ENCODE assay signal across 14 cellular contexts in genomic region chr4:8379281-8379680, GRCh38.
A peak's percentile ranks its signal among the peaks of the same experiment; 100 is the strongest.
DNase-seq lines count a peak whose midpoint lies in the region; ATAC-seq and TF ChIP-seq lines count a peak whose summit lies in the region.
"Had no signal": no experiment of that assay in that cellular context is flagged by ENCODE, and none has a peak within 500 bp of the region (broad histone marks: within the 10 kb centered on the region; RNA-seq: fewer than 3 reads in every experiment).

No MANE protein-coding gene starts in this region.

- DNase-seq in heart right ventricle = no peak
- no peak for DNase-seq in Right ventricle myocardium inferior (ENCODE audit: missing footprints)
- DNase-seq in left lung = peak; percentile 19 to 67
- peak; percentile 56 for DNase-seq in posterior vena cava (ENCODE audit: low spot score)
- DNase-seq in SK-N-SH = no peak
- DNase-seq in amygdala (lab: John Stamatoyannopoulos, UW) = no peak
- DNase-seq: CD8-positive, alpha-beta T cell; COR-L47; DMS153; DMS79 treated with DMSO at 0.1 percent for 48 hours; EL had no signal

- H3K36me3 ChIP-seq in heart right ventricle = peaks cover 0 to 68% (median 0%) of the 10 kb centered on the region in 9 donors
- H3K36me3 ChIP-seq in BLaER1 treated with 17β-estradiol and CSF1 and Interleukin-3, amounts not matched to agents 10 nM and 100 nM = peaks cover 0 to 34% (median 9%) of the 10 kb centered on the region in 11 experiments; a peak in 11 of 22 replicates
- peaks cover 0 to 69% of the 10 kb centered on the region in 2 donors for H3K36me3 ChIP-seq in left lung
- peaks cover 0 to 7% of the 10 kb centered on the region in 2 experiments for H3K36me3 ChIP-seq in SK-N-SH (replicated peaks in 1 of 2; ENCODE audit: control insufficient read depth in 1 of 2, insufficient read depth in 2 of 2, low read length in 1 of 2)
- H3K36me3 ChIP-seq: HAP-1 had no signal

- intact Hi-C loops in heart right ventricle (cut with DNase I) (no loop called here), Right ventricle myocardium inferior (cut with DNase I) (no loop called here), left lung (cut with DNase I) (no loop called here), posterior vena cava (cut with DNase I) (no loop called here)

- H3F3A ChIP-seq in SK-N-SH (replicated peaks; ENCODE audit: insufficient read depth) = no peaks in the 10 kb centered on the region

- peak overlapping the region in 7 of 11 experiments; percentile 5 to 99 (median 95); a peak in 12 of 22 replicates for H3K4me2 ChIP-seq in BLaER1 treated with 17β-estradiol and CSF1 and Interleukin-3, amounts not matched to agents 10 nM and 100 nM
- no peak overlapping the region for H3K4me2 ChIP-seq in SK-N-SH

- no peak for ATAC-seq in heart right ventricle
- ATAC-seq in Right ventricle myocardium inferior = no peak
- ATAC-seq in left lung = no peak
- ATAC-seq in GM21423 (IDR thresholded peaks at IDR 0.05; ENCODE audit: unreplicated experiment) = no peak
- ATAC-seq: CD8-positive, alpha-beta T cell had no signal

- H4K20me1 ChIP-seq in BLaER1 treated with 17β-estradiol and CSF1 and Interleukin-3, amounts not matched to agents 10 nM and 100 nM = peaks cover 0 to 28% (median 0%) of the 10 kb centered on the region in 11 experiments; a peak in 3 of 22 replicates
- no peaks in the 10 kb centered on the region for H4K20me1 ChIP-seq in SK-N-SH (ENCODE audit: insufficient read depth)

- H3K9me3 ChIP-seq in heart right ventricle = no peaks in the 10 kb centered on the region
- no peaks in the 10 kb centered on the region for H3K9me3 ChIP-seq in BLaER1 treated with 17β-estradiol and CSF1 and Interleukin-3, amounts not matched to agents 10 nM and 100 nM (replicated peaks in 1 of 11)
- H3K9me3 ChIP-seq in left lung = no peaks in the 10 kb centered on the region
- H3K9me3 ChIP-seq in SK-N-SH = no peaks in the 10 kb centered on the region
- H3K9me3 ChIP-seq: HAP-1 had no signal

- H3K27me3 ChIP-seq in heart right ventricle (no peaks in the 10 kb centered on the region), left lung (no peaks in the 10 kb centered on the region), SK-N-SH (ENCODE audit: insufficient read depth) (no peaks in the 10 kb centered on the region)
- peaks cover 0 to 20% (median 0%) of the 10 kb centered on the region in 11 experiments; a peak in 5 of 22 replicates for H3K27me3 ChIP-seq in BLaER1 treated with 17β-estradiol and CSF1 and Interleukin-3, amounts not matched to agents 10 nM and 100 nM

- peak overlapping the region in 3 of 11 experiments; percentile 17 to 37 (median 19); a peak in 4 of 22 replicates for H3K9ac ChIP-seq in BLaER1 treated with 17β-estradiol and CSF1 and Interleukin-3, amounts not matched to agents 10 nM and 100 nM
- H3K9ac ChIP-seq in SK-N-SH = no peak overlapping the region

- H3K79me2 ChIP-seq in SK-N-SH (ENCODE audit: insufficient read depth) = no peaks in the 10 kb centered on the region

- no peak overlapping the region for H3K4me3 ChIP-seq in heart right ventricle
- no peak overlapping the region for H3K4me3 ChIP-seq in BLaER1 treated with 17β-estradiol and CSF1 and Interleukin-3, amounts not matched to agents 10 nM and 100 nM
- H3K4me3 ChIP-seq in left lung = no peak overlapping the region
- no peak overlapping the region for H3K4me3 ChIP-seq in SK-N-SH (ENCODE audit: low read depth in 2 of 2, low read length in 1 of 2)
- H3K4me3 ChIP-seq: HAP-1 had no signal

- 84 to 86% methylated on average over 12 of the region's 12 CpGs for WGBS in heart right ventricle, 2 donors
- WGBS in SK-N-SH (ENCODE audit: low lambda C conversion rate) = 100% methylated on average over 6 of the region's 12 CpGs

- no peaks in the 10 kb centered on the region for H3K9me2 ChIP-seq in SK-N-SH

- TF ChIP-seq EP300 in SK-N-SH (IDR thresholded peaks at IDR 0.05; ENCODE audit: borderline replicate concordance in 1 of 2, low read depth in 1 of 2, low read length in 1 of 2) = no peak

- POLR2A ChIA-PET in SK-N-SH (lab: Yijun Ruan, JAX) = no interaction called here

- no peak for TF ChIP-seq CTCF in heart right ventricle (IDR thresholded peaks at IDR 0.05)
- TF ChIP-seq CTCF in left lung (IDR thresholded peaks at IDR 0.05) = no peak
- no peak for TF ChIP-seq CTCF in SK-N-SH (IDR thresholded peaks at IDR 0.05)

- TF ChIP-seq RAD21 in SK-N-SH (IDR thresholded peaks at IDR 0.05; ENCODE audit: low read length) = no peak

- CTCF ChIA-PET in SK-N-SH (lab: Yijun Ruan, JAX) = interaction anchor here (3.2 kb wide), 1 partner anchor 137 kb away, joined by 11 read pairs; no protein-coding TSS in a partner anchor

- no peak overlapping the region for H2AFZ ChIP-seq in SK-N-SH (ENCODE audit: low read depth)

- peaks cover 0 to 41% (median 23%) of the 10 kb centered on the region in 9 donors for H3K4me1 ChIP-seq in heart right ventricle
- H3K4me1 ChIP-seq in BLaER1 treated with 17β-estradiol and CSF1 and Interleukin-3, amounts not matched to agents 10 nM and 100 nM = peaks cover 36 to 100% (median 93%) of the 10 kb centered on the region in 10 experiments
- peaks cover 0 to 4% of the 10 kb centered on the region in 2 donors for H3K4me1 ChIP-seq in left lung
- peaks cover 0 to 14% of the 10 kb centered on the region in 2 experiments; a peak in 1 of 4 replicates for H3K4me1 ChIP-seq in SK-N-SH (ENCODE audit: control insufficient read depth in 1 of 2, insufficient read depth in 2 of 2, low read depth in 1 of 2, low read length in 1 of 2)
- H3K4me1 ChIP-seq: HAP-1 had no signal

- H3K27ac ChIP-seq in heart right ventricle = peak overlapping the region in 6 of 10 donors; percentile 34 to 92 (median 68)
- H3K27ac ChIP-seq in BLaER1 treated with 17β-estradiol and CSF1 and Interleukin-3, amounts not matched to agents 10 nM and 100 nM = peak overlapping the region in 2 of 11 experiments; percentile 24 to 25; a peak in 2 of 22 replicates
- H3K27ac ChIP-seq in left lung = no peak overlapping the region
- H3K27ac ChIP-seq in SK-N-SH (ENCODE audit: low read depth in 2 of 2, low read length in 1 of 2) = no peak overlapping the region

TF ChIP-seq in SK-N-SH, 30 proteins besides CTCF, POLR2A, EP300 and RAD21:
- TF ChIP-seq MAX (IDR thresholded peaks at IDR 0.05; ENCODE audit: low read depth) = no peak
- no peak for TF ChIP-seq ZBTB33 (IDR thresholded peaks at IDR 0.05; ENCODE audit: borderline replicate concordance, low read depth)
- no peak for TF ChIP-seq RFX5 (IDR thresholded peaks at IDR 0.05; ENCODE audit: low read length)
- TF ChIP-seq CHD2 (IDR thresholded peaks at IDR 0.05; ENCODE audit: low read length, partially characterized antibody) = no peak
- no peak for TF ChIP-seq EZH2phosphoT487 (IDR thresholded peaks at IDR 0.05; ENCODE audit: borderline replicate concordance, low read depth)
- no peak for TF ChIP-seq ELF1 (IDR thresholded peaks at IDR 0.05)
- TF ChIP-seq YY1 (IDR thresholded peaks at IDR 0.05; ENCODE audit: low read depth) = no peak
- no peak for TF ChIP-seq USF2 (IDR thresholded peaks at IDR 0.05; ENCODE audit: borderline replicate concordance, low read depth, low read length)
- TF ChIP-seq RXRA (IDR thresholded peaks at IDR 0.05; ENCODE audit: borderline replicate concordance, low read depth) = no peak

Comparison
In these comparisons a context has a peak if more than half of its experiments do, and no peak if none do; other contexts are left out.
1. DNase-seq: peak in left lung (2 of 2) and posterior vena cava (single experiment); none in heart right ventricle (0 of 2), Right ventricle myocardium inferior (single experiment), SK-N-SH (single experiment) and amygdala (0 of 56).
2. H3K27ac ChIP-seq: peak in heart right ventricle (6 of 10); none in left lung (0 of 2) and SK-N-SH (0 of 2).